8 cellular contexts compared by ENCODE assay signal in genomic region chr10:51699475-51700227, GRCh38. TPM values are rescaled to one million over a fixed set of nuclear protein-coding genes. Genes with fewer than 3 reads are reported as not detected.
DNase-seq lines count a peak whose midpoint lies in the region; ATAC-seq and TF ChIP-seq lines count a peak whose summit lies in the region.

Gene CSTF2T, minus strand, starts transcription at chr10:51699595. Its CDS starts 46 bp downstream, at chr10:51699549.

- CTCF ChIA-PET in activated CD4-positive, alpha-beta memory T cell treated with anti-CD3 and anti-CD28 coated beads for 36 hours (lab: Charles Lee): interaction anchor here (0.8 kb wide), 1 partner anchor 233 kb away, joined by 3 read pairs; no protein-coding TSS in a partner anchor

- TF ChIP-seq CTCF in C4-2B (conservative IDR thresholded peaks at IDR 0.05) (no peak), dorsolateral prefrontal cortex (IDR thresholded peaks at IDR 0.05 in 54 of 56, conservative IDR thresholded peaks at IDR 0.05 in 2 of 56; ENCODE audit: low read depth in 1 of 56, partially characterized antibody in 56 of 56) (peak in 18 of 56 donors; percentile 7 to 52 (median 18)), right lobe of liver (IDR thresholded peaks at IDR 0.05) (no peak)

- peaks cover 0 to 21% (median 10%) of the 10 kb centered on the region in 4 donors for H3K4me1 ChIP-seq in right lobe of liver

- H3K27ac ChIP-seq in C4-2B (peak within 1 kb of the TSS; percentile 80), dorsolateral prefrontal cortex (peak within 1 kb of the TSS; percentile 84 to 100 (median 99)), right lobe of liver (peak within 1 kb of the TSS; percentile 90 to 97 (median 94))

- under 1% methylated on average over 40 of the region's 45 CpGs for WGBS in right lobe of liver (ENCODE audit: insufficient coverage, low coverage, low lambda C conversion rate, missing lambda C conversion rate)

- peak within 1 kb of the TSS; percentile 65 to 99 (median 87) for H3K4me3 ChIP-seq in dorsolateral prefrontal cortex
- H3K4me3 ChIP-seq in right lobe of liver: peak within 1 kb of the TSS; percentile 71 to 81 (median 72)

- H3K27ac Mint-ChIP-seq in activated CD4-positive, alpha-beta memory T cell treated with anti-CD3 and anti-CD28 coated beads for 36 hours: peak within 1 kb of the TSS; percentile 100

- peaks cover 33% of the 10 kb centered on the region for H3K36me3 Mint-ChIP-seq in activated CD4-positive, alpha-beta memory T cell treated with anti-CD3 and anti-CD28 coated beads for 36 hours

- no peaks in the 10 kb centered on the region for H3K27me3 Mint-ChIP-seq in activated CD4-positive, alpha-beta memory T cell treated with anti-CD3 and anti-CD28 coated beads for 36 hours

- H3K27me3 ChIP-seq in dorsolateral prefrontal cortex (no peaks in the 10 kb centered on the region), right lobe of liver (no peaks in the 10 kb centered on the region)

- H3K9me3 ChIP-seq in right lobe of liver: no peaks in the 10 kb centered on the region

- no peaks in the 10 kb centered on the region for H3K36me3 ChIP-seq in right lobe of liver

- POLR2A ChIA-PET in activated CD4-positive, alpha-beta memory T cell treated with anti-CD3 and anti-CD28 coated beads for 36 hours (lab: Charles Lee): no interaction called here

- intact Hi-C loops in activated CD4-positive, alpha-beta memory T cell treated with anti-CD3 and anti-CD28 coated beads for 36 hours (cut with micrococcal nuclease): loop anchor here (1.0 to 5.0 kb wide), 4 partner anchors 134 to 1077 kb away; partner anchors contain the start of gene SGMS1
- intact Hi-C loops in dorsolateral prefrontal cortex (cut with DNase I): loop anchor here in 1 of 2 donors (5.0 kb wide), 2 partner anchors 57 to 263 kb away; no protein-coding TSS in a partner anchor
- intact Hi-C loops in right lobe of liver (cut with DNase I): no loop called here

- peak; percentile 39 for TF ChIP-seq POLR2A in right lobe of liver (IDR thresholded peaks at IDR 0.05)

- ATAC-seq in GM19397 (IDR thresholded peaks at IDR 0.05; ENCODE audit: unreplicated experiment) (peak; percentile 94), HG03571 (IDR thresholded peaks at IDR 0.05; ENCODE audit: unreplicated experiment) (peak; percentile 96), right lobe of liver (peak; percentile 97 to 98 (median 98))

- peak within 1 kb of the TSS; percentile 95 for H3K4me3 Mint-ChIP-seq in activated CD4-positive, alpha-beta memory T cell treated with anti-CD3 and anti-CD28 coated beads for 36 hours

- H3K9me3 Mint-ChIP-seq in activated CD4-positive, alpha-beta memory T cell treated with anti-CD3 and anti-CD28 coated beads for 36 hours: no peaks in the 10 kb centered on the region

- DNase-seq in NCI-H82 (lab: John Stamatoyannopoulos, UW) (peak; percentile 93), dorsolateral prefrontal cortex (peak; percentile 78 to 91 (median 88)), right lobe of liver (peak; percentile 86 to 91 (median 90))
- peak; percentile 94 for DNase-seq in activated CD4-positive, alpha-beta memory T cell treated with anti-CD3 and anti-CD28 coated beads for 36 hours
- DNase-seq in stimulated activated CD4-positive, alpha-beta T cell treated with anti-CD3 and anti-CD28 coated beads, Interleukin-4, amount 100 ng/mL, for 4 hours: peak; percentile 79 to 89

- peaks cover 48% of the 10 kb centered on the region for H3K4me1 Mint-ChIP-seq in activated CD4-positive, alpha-beta memory T cell treated with anti-CD3 and anti-CD28 coated beads for 36 hours (ENCODE audit: low read depth)

RNA-seq across cellular contexts. Expression of gene CSTF2T, which starts in this region (rescaled TPM):
- 10 to 100 TPM; 26.4 TPM for total RNA-seq in activated CD4-positive, alpha-beta memory T cell treated with anti-CD3 and anti-CD28 coated beads for 36 hours
- total RNA-seq in dorsolateral prefrontal cortex: 10 to 100 TPM; 22.9 to 42.7 (median 30.2) TPM
- total RNA-seq in right lobe of liver: 10 to 100 TPM in 2 of 6 experiments, 1 to 10 TPM in 4; 8.0 to 12.3 (median 8.9) TPM

Comparison
In these comparisons a context has a peak if more than half of its experiments do, and no peak if none do; other contexts are left out.
1. Peak in every context shown above with its lines: DNase-seq, ATAC-seq, H3K4me3 ChIP-seq and H3K27ac ChIP-seq.